ENCODE assay signal across 6 cellular contexts in genomic region chr5:181205402-181205734, GRCh38. TPM values are rescaled to one million over a fixed set of nuclear protein-coding genes. Genes with fewer than 3 reads are reported as not detected.
A peak's percentile ranks its signal among the peaks of the same experiment; 100 is the strongest.
DNase-seq lines count a peak whose midpoint lies in the region; ATAC-seq and TF ChIP-seq lines count a peak whose summit lies in the region.

No MANE protein-coding gene starts in this region.

- H3K36me3 ChIP-seq in colonic mucosa (no peaks in the 10 kb centered on the region), ovary (no peaks in the 10 kb centered on the region)

- WGBS in ovary, 3 donors: 2 to 3% (median 3%) methylated on average over 25 to 26 of the region's 26 CpGs

- no peak for ATAC-seq in activated CD4-positive, CD25-positive, alpha-beta regulatory T cell treated with anti-CD3 and anti-CD28 coated beads, Interleukin-2, amount 50 U/mL, for 24 hours
- no peak for ATAC-seq in HG02642 (IDR thresholded peaks at IDR 0.05; ENCODE audit: poor library complexity, unreplicated experiment)
- no peak for ATAC-seq in HG02973 (IDR thresholded peaks at IDR 0.05; ENCODE audit: unreplicated experiment)

- H3K4me3 ChIP-seq in HL-60 (replicated peaks; ENCODE audit: insufficient read depth, low read length) (peak overlapping the region; percentile 50), colonic mucosa (peak overlapping the region; percentile 47), ovary (peak overlapping the region; percentile 52)

- H3K4me1 ChIP-seq in colonic mucosa (peaks cover 5% of the 10 kb centered on the region), ovary (ENCODE audit: insufficient read depth) (peaks cover 12% of the 10 kb centered on the region)

- H3K27ac ChIP-seq in HL-60 (replicated peaks): no peak overlapping the region
- H3K27ac ChIP-seq in colonic mucosa: no peak overlapping the region
- no peak overlapping the region for H3K27ac ChIP-seq in ovary

- peak overlapping the region; percentile 0 to 63 for H3K9ac ChIP-seq in colonic mucosa (ENCODE audit: low read depth in 2 of 2, low read length in 2 of 2)

- H3K27me3 ChIP-seq in HL-60 (ENCODE audit: insufficient read depth, poor library complexity, severe bottlenecking) (peaks cover 13% of the 10 kb centered on the region), colonic mucosa (no peaks in the 10 kb centered on the region), ovary (no peaks in the 10 kb centered on the region)

- DNase-seq in HL-60 (ENCODE audit: low read depth in 1 of 2, low spot score in 1 of 2) (no peak), colonic mucosa (no peak), ovary (no peak)

- TF ChIP-seq CTCF in HL-60 (IDR thresholded peaks at IDR 0.05; ENCODE audit: insufficient read depth, low read length) (no peak), colonic mucosa (IDR thresholded peaks at IDR 0.05) (no peak), ovary (IDR thresholded peaks at IDR 0.05) (no peak)

- TF ChIP-seq POLR2A in ovary (IDR thresholded peaks at IDR 0.05): no peak

- no peak for TF ChIP-seq EP300 in ovary (IDR thresholded peaks at IDR 0.05)

- intact Hi-C loops in colonic mucosa (cut with DNase I) (no loop called here), ovary (cut with DNase I) (loop anchor here in 1 of 4 donors (10.0 kb wide), 1 partner anchor 381 kb away; no protein-coding TSS in a partner anchor)

- no peaks in the 10 kb centered on the region for H3K9me3 ChIP-seq in colonic mucosa
- no peaks in the 10 kb centered on the region for H3K9me3 ChIP-seq in ovary

RNA-seq across cellular contexts. Expression of gene TRIM7, which starts 0.4 kb away (rescaled TPM):
- 1 to 10 TPM; 6.8 to 8.7 TPM for total RNA-seq in colonic mucosa
- total RNA-seq in ovary: 1 to 10 TPM in 2 of 7 donors, under 1 TPM in 5; 0.34 to 2.9 (median 0.93) TPM
- polyA plus RNA-seq in ovary: under 1 TPM; 0.45 to 0.82 TPM

RNA-seq across cellular contexts. Expression of gene TRIM41, which starts 17.7 kb away (rescaled TPM):
- total RNA-seq in colonic mucosa (10 to 100 TPM; 22.2 to 41.1 TPM), ovary (10 to 100 TPM in 6 of 7 donors, 1 to 10 TPM in 1; 8.2 to 22.7 (median 17.6) TPM)
- 10 to 100 TPM; 11.1 to 13.2 TPM for polyA plus RNA-seq in ovary

RNA-seq across cellular contexts. Expression of gene RACK1, which starts 38.3 kb away (rescaled TPM):
- total RNA-seq in colonic mucosa (1,000 to 10,000 TPM; 1,252 to 1,403 TPM), ovary (1,000 to 10,000 TPM; 2,570 to 4,531 (median 3,203) TPM)
- 1,000 to 10,000 TPM; 2,702 to 4,895 TPM for polyA plus RNA-seq in ovary

RNA-seq across cellular contexts. Expression of gene TRIM52, which starts 55.6 kb away (rescaled TPM):
- total RNA-seq in colonic mucosa: 10 to 100 TPM in 1 of 2 donors, 1 to 10 TPM in 1; 9.8 to 13.5 TPM
- total RNA-seq in ovary: 10 to 100 TPM; 13.0 to 18.8 (median 17.2) TPM
- 10 to 100 TPM; 13.5 to 15.3 TPM for polyA plus RNA-seq in ovary

RNA-seq across cellular contexts. Expression of gene OR2V2, which starts 58.0 kb away (rescaled TPM):
- total RNA-seq in colonic mucosa (not detected), ovary (under 1 TPM in 1 of 7 donors, not detected in 6; 0.80 TPM)
- not detected for polyA plus RNA-seq in ovary
